In the genomic region with DNA sequence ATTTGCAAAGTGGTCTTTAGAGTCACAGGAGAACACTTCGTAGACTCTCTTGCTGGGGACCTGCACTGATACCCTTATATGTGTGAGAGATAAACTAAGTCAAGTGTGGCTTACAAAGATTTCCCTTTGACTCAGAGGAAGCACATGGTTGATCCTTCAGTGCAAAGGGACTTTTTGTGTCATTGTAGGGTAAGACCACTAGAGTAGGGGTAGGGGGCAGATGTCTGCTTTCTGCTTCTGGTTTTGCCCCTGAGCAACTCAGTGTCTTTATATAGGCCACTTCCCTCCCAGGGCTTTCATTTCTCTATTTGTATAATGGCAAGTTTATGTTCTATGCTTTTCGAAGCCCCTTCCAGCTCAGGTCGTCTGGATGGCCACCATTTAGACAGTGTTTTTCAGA, we compare ENCODE assay signal across 15 cellular contexts.
DNase-seq lines count a peak whose midpoint lies in the region; ATAC-seq and TF ChIP-seq lines count a peak whose summit lies in the region.
"Had no signal": no experiment of that assay in that cellular context is flagged by ENCODE, and none has a peak within 500 bp of the region (broad histone marks: within the 10 kb centered on the region; RNA-seq: fewer than 3 reads in every experiment).

No MANE protein-coding gene starts in this region.

- DNase-seq in GM13977 (ENCODE audit: low spot score): peak; percentile 20
- DNase-seq in NCI-H526 treated with DMSO at 0.1 percent for 48 hours (lab: John Stamatoyannopoulos, UW): no peak
- DNase-seq in NCI-H1436 treated with DMSO at 0.1 percent for 48 hours (lab: John Stamatoyannopoulos, UW): no peak
- DNase-seq: dorsolateral prefrontal cortex; left ventricle myocardium inferior; NCI-H1436; NCI-H446; SK-N-SH; stimulated activated CD4-positive, alpha-beta T cell treated with anti-CD3 and anti-CD28 coated beads, Interleukin-12 subunit alpha, Interleukin-12 subunit beta, amount 100 ng/mL, for 4 hours had no signal

- TF ChIP-seq CTCF in GM13977 (IDR thresholded peaks at IDR 0.05; ENCODE audit: extremely low read depth, insufficient read depth, missing control alignments): no peak

- in situ Hi-C loops in GM13977 (cut with MboI; ENCODE audit: low pct_unique_long_range_greater_than_20kb, low sequenced_read_pairs, unreplicated experiment): no loop called here

- ATAC-seq in GM19395 (IDR thresholded peaks at IDR 0.05; ENCODE audit: unreplicated experiment) (peak; percentile 48), HG02759 (IDR thresholded peaks at IDR 0.05; ENCODE audit: unreplicated experiment) (peak; percentile 95), HG03457 (IDR thresholded peaks at IDR 0.05; ENCODE audit: unreplicated experiment) (peak; percentile 61), HG03045 (IDR thresholded peaks at IDR 0.05; ENCODE audit: unreplicated experiment) (no peak), GM21737 (IDR thresholded peaks at IDR 0.05; ENCODE audit: unreplicated experiment) (no peak)
- ATAC-seq: K562 had no signal

Comparison
In these comparisons a context has a peak if more than half of its experiments do, and no peak if none do; other contexts are left out.
1. ATAC-seq: peak in GM19395 (single experiment), HG02759 (single experiment) and HG03457 (single experiment); none in HG03045 (single experiment) and GM21737 (single experiment).